Comparison of ENCODE assay signal across 1 cellular context in the genomic region with DNA sequence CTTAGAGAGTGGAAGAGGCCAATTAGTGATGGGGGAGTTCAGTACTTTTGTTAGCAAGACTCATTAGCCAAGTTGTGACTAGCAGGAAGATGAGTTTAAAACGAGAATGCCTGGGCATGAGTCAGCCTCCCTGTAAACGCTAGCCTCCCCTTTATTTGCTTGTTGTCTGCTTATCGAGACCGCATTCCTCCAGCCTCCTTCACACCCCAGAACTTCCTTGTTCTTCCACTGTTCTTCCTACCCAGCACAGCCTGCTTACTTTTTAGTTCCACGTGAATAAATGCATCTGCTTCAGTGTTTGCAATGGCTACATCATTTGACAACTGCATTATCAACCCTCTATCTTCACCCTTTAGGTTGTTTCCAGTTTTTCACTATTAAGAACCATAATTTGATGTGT.
TF ChIP-seq lines count a peak whose summit lies in the region.

No MANE protein-coding gene starts in this region.

TF ChIP-seq in GM23338, 12 proteins besides CTCF, POLR2A, EP300 and RAD21 (continued from another document):
- TF ChIP-seq, protein P1, sequence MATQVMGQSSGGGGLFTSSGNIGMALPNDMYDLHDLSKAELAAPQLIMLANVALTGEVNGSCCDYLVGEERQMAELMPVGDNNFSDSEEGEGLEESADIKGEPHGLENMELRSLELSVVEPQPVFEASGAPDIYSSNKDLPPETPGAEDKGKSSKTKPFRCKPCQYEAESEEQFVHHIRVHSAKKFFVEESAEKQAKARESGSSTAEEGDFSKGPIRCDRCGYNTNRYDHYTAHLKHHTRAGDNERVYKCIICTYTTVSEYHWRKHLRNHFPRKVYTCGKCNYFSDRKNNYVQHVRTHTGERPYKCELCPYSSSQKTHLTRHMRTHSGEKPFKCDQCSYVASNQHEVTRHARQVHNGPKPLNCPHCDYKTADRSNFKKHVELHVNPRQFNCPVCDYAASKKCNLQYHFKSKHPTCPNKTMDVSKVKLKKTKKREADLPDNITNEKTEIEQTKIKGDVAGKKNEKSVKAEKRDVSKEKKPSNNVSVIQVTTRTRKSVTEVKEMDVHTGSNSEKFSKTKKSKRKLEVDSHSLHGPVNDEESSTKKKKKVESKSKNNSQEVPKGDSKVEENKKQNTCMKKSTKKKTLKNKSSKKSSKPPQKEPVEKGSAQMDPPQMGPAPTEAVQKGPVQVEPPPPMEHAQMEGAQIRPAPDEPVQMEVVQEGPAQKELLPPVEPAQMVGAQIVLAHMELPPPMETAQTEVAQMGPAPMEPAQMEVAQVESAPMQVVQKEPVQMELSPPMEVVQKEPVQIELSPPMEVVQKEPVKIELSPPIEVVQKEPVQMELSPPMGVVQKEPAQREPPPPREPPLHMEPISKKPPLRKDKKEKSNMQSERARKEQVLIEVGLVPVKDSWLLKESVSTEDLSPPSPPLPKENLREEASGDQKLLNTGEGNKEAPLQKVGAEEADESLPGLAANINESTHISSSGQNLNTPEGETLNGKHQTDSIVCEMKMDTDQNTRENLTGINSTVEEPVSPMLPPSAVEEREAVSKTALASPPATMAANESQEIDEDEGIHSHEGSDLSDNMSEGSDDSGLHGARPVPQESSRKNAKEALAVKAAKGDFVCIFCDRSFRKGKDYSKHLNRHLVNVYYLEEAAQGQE (IDR thresholded peaks at IDR 0.05; ENCODE audit: unreplicated experiment) = no peak
- TF ChIP-seq NANOG (IDR thresholded peaks at IDR 0.05; ENCODE audit: borderline replicate concordance) (no peak), ZNF331 (CRISPR knock-in tag; IDR thresholded peaks at IDR 0.05; ENCODE audit: low read depth) (no peak), ZNF462 (CRISPR knock-in tag; IDR thresholded peaks at IDR 0.05) (no peak), JUNB (IDR thresholded peaks at IDR 0.05; ENCODE audit: unreplicated experiment) (no peak)
